1 cellular context compared by ENCODE assay signal in genomic region chr1:31938184-31938975, GRCh38.
TF ChIP-seq lines count a peak whose summit lies in the region.

Gene PTP4A2 (minus strand): TSS chr1:31938368. CDS start chr1:31919065, 19,303 bp downstream.

TF ChIP-seq in SK-N-SH, 30 proteins besides CTCF, POLR2A, EP300 and RAD21 (continued from another document):
- TF ChIP-seq ZBTB33 (IDR thresholded peaks at IDR 0.05; ENCODE audit: borderline replicate concordance, low read depth), result no peak
- TF ChIP-seq, protein P1, sequence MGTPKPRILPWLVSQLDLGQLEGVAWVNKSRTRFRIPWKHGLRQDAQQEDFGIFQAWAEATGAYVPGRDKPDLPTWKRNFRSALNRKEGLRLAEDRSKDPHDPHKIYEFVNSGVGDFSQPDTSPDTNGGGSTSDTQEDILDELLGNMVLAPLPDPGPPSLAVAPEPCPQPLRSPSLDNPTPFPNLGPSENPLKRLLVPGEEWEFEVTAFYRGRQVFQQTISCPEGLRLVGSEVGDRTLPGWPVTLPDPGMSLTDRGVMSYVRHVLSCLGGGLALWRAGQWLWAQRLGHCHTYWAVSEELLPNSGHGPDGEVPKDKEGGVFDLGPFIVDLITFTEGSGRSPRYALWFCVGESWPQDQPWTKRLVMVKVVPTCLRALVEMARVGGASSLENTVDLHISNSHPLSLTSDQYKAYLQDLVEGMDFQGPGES (IDR thresholded peaks at IDR 0.05; ENCODE audit: low read depth, low read length), result no peak
- no peak for TF ChIP-seq RFX5 (IDR thresholded peaks at IDR 0.05; ENCODE audit: low read length)
- peak; percentile 46 for TF ChIP-seq CHD2 (IDR thresholded peaks at IDR 0.05; ENCODE audit: low read length, partially characterized antibody)
- TF ChIP-seq, protein P2, sequence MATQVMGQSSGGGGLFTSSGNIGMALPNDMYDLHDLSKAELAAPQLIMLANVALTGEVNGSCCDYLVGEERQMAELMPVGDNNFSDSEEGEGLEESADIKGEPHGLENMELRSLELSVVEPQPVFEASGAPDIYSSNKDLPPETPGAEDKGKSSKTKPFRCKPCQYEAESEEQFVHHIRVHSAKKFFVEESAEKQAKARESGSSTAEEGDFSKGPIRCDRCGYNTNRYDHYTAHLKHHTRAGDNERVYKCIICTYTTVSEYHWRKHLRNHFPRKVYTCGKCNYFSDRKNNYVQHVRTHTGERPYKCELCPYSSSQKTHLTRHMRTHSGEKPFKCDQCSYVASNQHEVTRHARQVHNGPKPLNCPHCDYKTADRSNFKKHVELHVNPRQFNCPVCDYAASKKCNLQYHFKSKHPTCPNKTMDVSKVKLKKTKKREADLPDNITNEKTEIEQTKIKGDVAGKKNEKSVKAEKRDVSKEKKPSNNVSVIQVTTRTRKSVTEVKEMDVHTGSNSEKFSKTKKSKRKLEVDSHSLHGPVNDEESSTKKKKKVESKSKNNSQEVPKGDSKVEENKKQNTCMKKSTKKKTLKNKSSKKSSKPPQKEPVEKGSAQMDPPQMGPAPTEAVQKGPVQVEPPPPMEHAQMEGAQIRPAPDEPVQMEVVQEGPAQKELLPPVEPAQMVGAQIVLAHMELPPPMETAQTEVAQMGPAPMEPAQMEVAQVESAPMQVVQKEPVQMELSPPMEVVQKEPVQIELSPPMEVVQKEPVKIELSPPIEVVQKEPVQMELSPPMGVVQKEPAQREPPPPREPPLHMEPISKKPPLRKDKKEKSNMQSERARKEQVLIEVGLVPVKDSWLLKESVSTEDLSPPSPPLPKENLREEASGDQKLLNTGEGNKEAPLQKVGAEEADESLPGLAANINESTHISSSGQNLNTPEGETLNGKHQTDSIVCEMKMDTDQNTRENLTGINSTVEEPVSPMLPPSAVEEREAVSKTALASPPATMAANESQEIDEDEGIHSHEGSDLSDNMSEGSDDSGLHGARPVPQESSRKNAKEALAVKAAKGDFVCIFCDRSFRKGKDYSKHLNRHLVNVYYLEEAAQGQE (IDR thresholded peaks at IDR 0.05; ENCODE audit: low read depth, low read length), result no peak
- no peak for TF ChIP-seq FOXM1 (IDR thresholded peaks at IDR 0.05; ENCODE audit: low read depth)
- no peak for TF ChIP-seq FOXJ3 (CRISPR knock-in tag; IDR thresholded peaks at IDR 0.05)
- no peak for TF ChIP-seq SIN3A (IDR thresholded peaks at IDR 0.05; ENCODE audit: borderline replicate concordance, low read depth, low read length)
- peak; percentile 40; the same call in 1 of the 2 replicates for TF ChIP-seq NFIC (IDR thresholded peaks at IDR 0.05; ENCODE audit: borderline replicate concordance)
- TF ChIP-seq, protein P3, sequence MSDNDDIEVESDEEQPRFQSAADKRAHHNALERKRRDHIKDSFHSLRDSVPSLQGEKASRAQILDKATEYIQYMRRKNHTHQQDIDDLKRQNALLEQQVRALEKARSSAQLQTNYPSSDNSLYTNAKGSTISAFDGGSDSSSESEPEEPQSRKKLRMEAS (IDR thresholded peaks at IDR 0.05; ENCODE audit: low read depth), result peak; percentile 99
- TF ChIP-seq NRF1 (IDR thresholded peaks at IDR 0.05; ENCODE audit: low read depth, low read length), result peak; percentile 68
- no peak for TF ChIP-seq TEAD4 (IDR thresholded peaks at IDR 0.05; ENCODE audit: borderline replicate concordance, insufficient read depth)
- TF ChIP-seq JUND (IDR thresholded peaks at IDR 0.05), result no peak
